In genomic region chr10:101952196-101952595, GRCh38 we compare ENCODE assay signal across 20 cellular contexts.
"Had no signal": no experiment of that assay in that cellular context is flagged by ENCODE, and none has a peak within 500 bp of the region (broad histone marks: within the 10 kb centered on the region; RNA-seq: fewer than 3 reads in every experiment).

No MANE protein-coding gene starts in this region.

- H3K4me3 Mint-ChIP-seq: activated CD4-positive, alpha-beta memory T cell treated with anti-CD3 and anti-CD28 coated beads for 36 hours; activated naive CD8-positive, alpha-beta T cell; activated T-cell treated with anti-CD3 and anti-CD28 coated beads, Interleukin-2, amount 50 U/mL, for 4 hours; nephron progenitor cell; stimulated activated naive CD8-positive, alpha-beta T cell treated with anti-CD3 and anti-CD28 coated beads, Interleukin-15, Interleukin-2, amounts not matched to agents 100 ng/mL and 50 ng/mL, for 24 hours had no signal

- H3K27me3 ChIP-seq: gastrocnemius medialis, heart right ventricle, left lung, testis, upper lobe of right lung had no signal

- H3K27ac ChIP-seq: gastrocnemius medialis, heart right ventricle, left lung, testis, upper lobe of right lung had no signal

- H3K4me3 ChIP-seq: gastrocnemius medialis, heart right ventricle, left lung, testis, upper lobe of right lung had no signal

- H3K9me3 ChIP-seq: gastrocnemius medialis, testis had no signal

- DNase-seq: activated CD4-positive, alpha-beta memory T cell treated with anti-CD3 and anti-CD28 coated beads for 36 hours; activated CD4-positive, alpha-beta T cell treated with anti-CD3 and anti-CD28 coated beads for 1 hour; activated gamma-delta T cell; activated T-cell treated with anti-CD3 and anti-CD28 coated beads, Interleukin-2, amount 50 U/mL, for 4 hours; gastrocnemius medialis; heart right ventricle; islet precursor cell; left lung; nephron progenitor cell; stimulated activated CD4-positive, alpha-beta T cell treated with anti-CD3 and anti-CD28 coated beads, Interleukin-4, amount 100 ng/mL, for 1 hour; stimulated activated CD8-positive, alpha-beta memory T cell treated with anti-CD3 and anti-CD28 coated beads, Interleukin-4, amount 100 ng/mL, for 48 hours; T-helper 2 cell; testis; upper lobe of right lung had no signal

- H3K27ac Mint-ChIP-seq: activated CD4-positive, alpha-beta memory T cell treated with anti-CD3 and anti-CD28 coated beads for 36 hours; activated naive CD8-positive, alpha-beta T cell; nephron progenitor cell; stimulated activated naive CD8-positive, alpha-beta T cell treated with anti-CD3 and anti-CD28 coated beads, Interleukin-15, Interleukin-2, amounts not matched to agents 100 ng/mL and 50 ng/mL, for 24 hours had no signal

- ATAC-seq: activated T-cell treated with anti-CD3 and anti-CD28 coated beads, Interleukin-2, amount 50 U/mL, for 4 hours; esophagus mucosa; gastrocnemius medialis; heart right ventricle; left lung; sciatic nerve; upper lobe of right lung had no signal

- H3K27me3 Mint-ChIP-seq: activated CD4-positive, alpha-beta memory T cell treated with anti-CD3 and anti-CD28 coated beads for 36 hours; activated naive CD8-positive, alpha-beta T cell; stimulated activated naive CD8-positive, alpha-beta T cell treated with anti-CD3 and anti-CD28 coated beads, Interleukin-15, Interleukin-2, amounts not matched to agents 100 ng/mL and 50 ng/mL, for 24 hours had no signal

- FAIRE-seq: bronchial epithelial cell, endometrium had no signal

- H3K4me1 Mint-ChIP-seq: nephron progenitor cell had no signal

- H3K4me1 ChIP-seq: gastrocnemius medialis, left lung, testis, upper lobe of right lung had no signal
